ENCODE assay signal across 14 cellular contexts in genomic region chr14:99937475-99938244, GRCh38.
DNase-seq lines count a peak whose midpoint lies in the region; ATAC-seq, FAIRE-seq and TF ChIP-seq lines count a peak whose summit lies in the region.
"Had no signal": no experiment of that assay in that cellular context is flagged by ENCODE, and none has a peak within 500 bp of the region (broad histone marks: within the 10 kb centered on the region; RNA-seq: fewer than 3 reads in every experiment).

No MANE protein-coding gene starts in this region.

- peaks cover 6% of the 10 kb centered on the region for H3K4me1 Mint-ChIP-seq in type B pancreatic cell (ENCODE audit: unreplicated experiment)

- no peak for FAIRE-seq in H54 (lab: Jason Lieb, UNC)

- DNase-seq in HPDE6-E6E7 (ENCODE audit: extremely low spot score) (peak; percentile 26), type B pancreatic cell (ENCODE audit: extremely low spot score, unreplicated experiment) (no peak), NCI-H446 (lab: John Stamatoyannopoulos, UW) (no peak), midbrain (lab: John Stamatoyannopoulos, UW) (no peak), H54 (ENCODE audit: insufficient read length, low spot score) (no peak), HT-29 (ENCODE audit: low spot score) (no peak)
- DNase-seq: activated CD4-positive, alpha-beta T cell treated with anti-CD3 and anti-CD28 coated beads for 4 hours; foreskin fibroblast; left lung; NCI-H2029 treated with DMSO at 0.1 percent for 48 hours; NCI-H510A treated with DMSO at 0.1 percent for 48 hours; T-helper 9 cell had no signal

- ATAC-seq in GM19455 (IDR thresholded peaks at IDR 0.05; ENCODE audit: unreplicated experiment), result peak; percentile 13
- peak; percentile 35 for ATAC-seq in HG02678 (IDR thresholded peaks at IDR 0.05; ENCODE audit: unreplicated experiment)
- ATAC-seq: left lung had no signal

- no peak for TF ChIP-seq POLR2A in H54 (IDR thresholded peaks at IDR 0.05; ENCODE audit: low read depth, low read length)

- H3K36me3 Mint-ChIP-seq in type B pancreatic cell, result peaks cover 18% of the 10 kb centered on the region

- no peaks in the 10 kb centered on the region for H3K27me3 Mint-ChIP-seq in type B pancreatic cell

- H3K27ac Mint-ChIP-seq in type B pancreatic cell, result peak overlapping the region; percentile 92

- TF ChIP-seq CTCF in type B pancreatic cell (conservative IDR thresholded peaks at IDR 0.05), result no peak

- no peaks in the 10 kb centered on the region for H3K9me3 Mint-ChIP-seq in type B pancreatic cell

- H3K4me3 Mint-ChIP-seq in type B pancreatic cell, result peak overlapping the region; percentile 49
